Comparison of ENCODE assay signal across 8 cellular contexts in genomic region chr11:67508486-67509121, GRCh38. TPM values are rescaled to one million over a fixed set of nuclear protein-coding genes. Genes with fewer than 3 reads are reported as not detected.
DNase-seq lines count a peak whose midpoint lies in the region; ATAC-seq and TF ChIP-seq lines count a peak whose summit lies in the region.

No MANE protein-coding gene starts in this region.

- peak overlapping the region; percentile 85 for H2AFZ ChIP-seq in parathyroid adenoma

- H3K4me1 ChIP-seq in cardiac muscle cell (ENCODE audit: low read depth) (peaks cover 4% of the 10 kb centered on the region), parathyroid adenoma (peaks cover 10% of the 10 kb centered on the region), tibial nerve (peaks cover 0 to 47% (median 27%) of the 10 kb centered on the region in 4 donors)

- DNase-seq in GM12864 (ENCODE audit: low read depth) (peak; percentile 87), NCI-H1105 treated with DMSO at 0.1 percent for 48 hours (lab: John Stamatoyannopoulos, UW) (peak; percentile 93), SKM-1 treated with dmso at 0.1 percent for 144 hours (lab: John Stamatoyannopoulos, UW; ENCODE audit: unreplicated experiment) (peak; percentile 92), cardiac muscle cell (ENCODE audit: low read depth in 1 of 2, low spot score in 1 of 2) (peak; percentile 98 to 99), tibial nerve (ENCODE audit: low spot score in 2 of 2) (peak; percentile 98 to 99)
- DNase-seq in activated naive CD8-positive, alpha-beta T cell treated with anti-CD3 and anti-CD28 coated beads, Interleukin-2, amount 50 U/mL, for 16 hours (ENCODE audit: low read depth, low spot score), result peak; percentile 99

- peak overlapping the region; percentile 49 for H3K9ac ChIP-seq in parathyroid adenoma

- H3K9me3 ChIP-seq in cardiac muscle cell (ENCODE audit: low read depth) (no peaks in the 10 kb centered on the region), parathyroid adenoma (ENCODE audit: control insufficient read depth, low read length) (no peaks in the 10 kb centered on the region), tibial nerve (no peaks in the 10 kb centered on the region)

- no peak for TF ChIP-seq CTCF in GM12864 (IDR thresholded peaks at IDR 0.05; ENCODE audit: low read depth, low read length, missing control alignments)
- TF ChIP-seq CTCF in cardiac muscle cell (IDR thresholded peaks at IDR 0.05; ENCODE audit: low read depth, low read length), result no peak
- TF ChIP-seq CTCF in parathyroid adenoma (IDR thresholded peaks at IDR 0.05), result no peak
- peak in 1 of 5 experiments; percentile 5 for TF ChIP-seq CTCF in tibial nerve (IDR thresholded peaks at IDR 0.05)

- peak overlapping the region; percentile 93 for H3K4me2 ChIP-seq in parathyroid adenoma (ENCODE audit: low read length)

- peak; percentile 75 to 87 for TF ChIP-seq EP300 in tibial nerve (IDR thresholded peaks at IDR 0.05)

- peak in 1 of 2 donors; percentile 47 for TF ChIP-seq POLR2A in tibial nerve (IDR thresholded peaks at IDR 0.05)

- H3K27ac ChIP-seq in cardiac muscle cell (peak overlapping the region; percentile 97), parathyroid adenoma (peak overlapping the region; percentile 95), tibial nerve (peak overlapping the region; percentile 98 to 100 (median 99))

- H3K36me3 ChIP-seq in cardiac muscle cell (no peaks in the 10 kb centered on the region), parathyroid adenoma (ENCODE audit: control insufficient read depth, insufficient read depth, low read length) (no peaks in the 10 kb centered on the region), tibial nerve (no peaks in the 10 kb centered on the region)

- peak overlapping the region; percentile 76 for H3K4me3 ChIP-seq in GM12864 (ENCODE audit: low read depth, low read length)
- peak overlapping the region; percentile 59 for H3K4me3 ChIP-seq in cardiac muscle cell
- peak overlapping the region; percentile 92 for H3K4me3 ChIP-seq in parathyroid adenoma (ENCODE audit: low read depth, low read length)
- peak overlapping the region; percentile 63 to 86 (median 79) for H3K4me3 ChIP-seq in tibial nerve

- H3K27me3 ChIP-seq in cardiac muscle cell (peaks cover 11% of the 10 kb centered on the region), parathyroid adenoma (ENCODE audit: control insufficient read depth, insufficient read depth, low read length) (no peaks in the 10 kb centered on the region), tibial nerve (no peaks in the 10 kb centered on the region)

- ATAC-seq in HG02678 (IDR thresholded peaks at IDR 0.05; ENCODE audit: unreplicated experiment), result peak; percentile 41

- no peaks in the 10 kb centered on the region for H3K79me2 ChIP-seq in parathyroid adenoma

- 1 to 2% methylated on average over 37 to 55 of the region's 57 CpGs for WGBS in tibial nerve, 2 donors

RNA-seq across cellular contexts. Expression of gene CDK2AP2, which starts 0.6 kb away (rescaled TPM):
- total RNA-seq in cardiac muscle cell (38.5 and 78.0 TPM in 2 replicates), tibial nerve (10 to 100 TPM; 75.4 to 90.8 (median 80.6) TPM)
- 60.8 and 136 TPM in 2 replicates for polyA plus RNA-seq in cardiac muscle cell

RNA-seq across cellular contexts. Expression of gene PITPNM1, which starts 3.4 kb away (rescaled TPM):
- total RNA-seq in cardiac muscle cell, result 58.5 and 117 TPM in 2 replicates
- 24.8 and 26.3 TPM in 2 replicates for polyA plus RNA-seq in cardiac muscle cell
- 10 to 100 TPM; 22.8 to 69.6 (median 38.6) TPM for total RNA-seq in tibial nerve

RNA-seq across cellular contexts. Expression of gene CABP2, which starts 14.6 kb away (rescaled TPM):
- total RNA-seq in cardiac muscle cell, result not detected in 2 replicates
- polyA plus RNA-seq in cardiac muscle cell, result not detected in 2 replicates
- total RNA-seq in tibial nerve, result not detected

RNA-seq across cellular contexts. Expression of gene AIP, which starts 25.8 kb away (rescaled TPM):
- 64.7 and 73.7 TPM in 2 replicates for total RNA-seq in cardiac muscle cell
- 40.4 and 46.4 TPM in 2 replicates for polyA plus RNA-seq in cardiac muscle cell
- total RNA-seq in tibial nerve, result 100 to 1,000 TPM in 2 of 4 donors, 10 to 100 TPM in 2; 88.2 to 117 (median 96.0) TPM

RNA-seq across cellular contexts. Expression of gene TMEM134, which starts 39.6 kb away (rescaled TPM):
- 166 and 326 TPM in 2 replicates for total RNA-seq in cardiac muscle cell
- polyA plus RNA-seq in cardiac muscle cell, result 255 and 272 TPM in 2 replicates
- total RNA-seq in tibial nerve, result 100 to 1,000 TPM in 2 of 4 donors, 10 to 100 TPM in 2; 49.2 to 184 (median 96.6) TPM

Comparison
In these comparisons a context has a peak if more than half of its experiments do, and no peak if none do; other contexts are left out.
1. Peak in every context shown above with its lines: DNase-seq, ATAC-seq, H3K4me3 ChIP-seq and H3K27ac ChIP-seq.